ENCODE assay signal across 8 cellular contexts in the genomic region with DNA sequence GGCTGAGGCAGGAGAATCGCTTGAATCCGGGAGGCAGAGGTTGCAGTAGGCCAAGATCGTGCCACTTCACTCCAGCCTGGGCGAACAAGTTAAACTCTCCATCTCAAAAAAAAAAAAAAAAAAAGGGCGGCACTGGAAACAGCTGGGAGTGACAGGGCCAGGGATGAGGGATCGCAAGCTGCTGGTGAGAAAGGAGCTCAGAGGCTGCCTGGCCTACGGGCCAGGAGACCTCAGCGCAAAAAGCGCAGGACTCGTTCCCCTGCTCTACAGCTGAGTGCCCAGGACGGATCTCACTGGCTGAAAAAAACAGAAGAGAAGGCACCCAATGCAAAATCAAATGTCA. TPM values are rescaled to one million over a fixed set of nuclear protein-coding genes. Genes with fewer than 3 reads are reported as not detected.
DNase-seq lines count a peak whose midpoint lies in the region; TF ChIP-seq lines count a peak whose summit lies in the region.

No MANE protein-coding gene starts in this region.

- DNase-seq in stimulated activated CD4-positive, alpha-beta T cell treated with anti-CD3 and anti-CD28 coated beads, TNF-alpha, amount 100 ng/mL, for 48 hours (ENCODE audit: low read depth in 3 of 3): peak in 2 of 3 donors; percentile 6 to 18
- no peak for DNase-seq in stimulated activated CD4-positive, alpha-beta T cell treated with anti-CD3 and anti-CD28 coated beads, Interleukin-4, amount 100 ng/mL, for 1 hour
- peak; percentile 31 for DNase-seq in LoVo (ENCODE audit: low spot score)
- no peak for DNase-seq in ascending aorta (ENCODE audit: low spot score in 2 of 2)
- no peak for DNase-seq in stimulated activated naive CD4-positive, alpha-beta T cell treated with Interleukin-2 at 50 U/mL for 16 hours (lab: John Stamatoyannopoulos, UW)
- no peak for DNase-seq in NCI-H2107 treated with DMSO at 0.1 percent for 48 hours (lab: John Stamatoyannopoulos, UW; ENCODE audit: unreplicated experiment)

- H3K36me3 ChIP-seq in ascending aorta: peaks cover 0 to 4% of the 10 kb centered on the region in 2 donors
- H3K36me3 ChIP-seq in iPS-18a (ENCODE audit: control insufficient read depth, low read depth, low read length): peaks cover 16% of the 10 kb centered on the region
- peaks cover 0 to under 1% (median 0%) of the 10 kb centered on the region in 3 donors for H3K36me3 ChIP-seq in skeletal muscle tissue (ENCODE audit: control insufficient read depth in 3 of 3, insufficient read depth in 3 of 3, low read length in 3 of 3)

- peak overlapping the region; percentile 96 to 100 for H3K4me3 ChIP-seq in ascending aorta
- H3K4me3 ChIP-seq in iPS-18a (ENCODE audit: low read length): peak overlapping the region; percentile 94
- H3K4me3 ChIP-seq in skeletal muscle tissue (ENCODE audit: low read length in 3 of 3): peak overlapping the region; percentile 71 to 89 (median 87)

- intact Hi-C loops in ascending aorta (cut with DNase I): loop anchor here (2.0 to 10.0 kb wide), 5 partner anchors 78 to 1348 kb away; a partner anchor contains a TSS

- H3K9me3 ChIP-seq in ascending aorta: no peaks in the 10 kb centered on the region
- H3K9me3 ChIP-seq in iPS-18a (ENCODE audit: control insufficient read depth, low read depth, low read length): no peaks in the 10 kb centered on the region
- H3K9me3 ChIP-seq in skeletal muscle tissue (ENCODE audit: control insufficient read depth in 3 of 3, low read length in 3 of 3): no peaks in the 10 kb centered on the region

- TF ChIP-seq CTCF in ascending aorta (IDR thresholded peaks at IDR 0.05): no peak

- peak overlapping the region; percentile 74 to 81 for H3K27ac ChIP-seq in ascending aorta
- peak overlapping the region; percentile 71 for H3K27ac ChIP-seq in iPS-18a (ENCODE audit: low read length)
- H3K27ac ChIP-seq in skeletal muscle tissue (ENCODE audit: low read depth, low read length): peak overlapping the region; percentile 87

- peak overlapping the region; percentile 81 for H3K9ac ChIP-seq in iPS-18a (ENCODE audit: low read length)
- peak overlapping the region; percentile 85 to 93 (median 86) for H3K9ac ChIP-seq in skeletal muscle tissue (ENCODE audit: low read depth in 1 of 3, low read length in 3 of 3)

- H3K27me3 ChIP-seq in ascending aorta (no peaks in the 10 kb centered on the region), iPS-18a (ENCODE audit: control insufficient read depth, insufficient read depth, low read length) (no peaks in the 10 kb centered on the region), skeletal muscle tissue (ENCODE audit: control insufficient read depth in 3 of 3, insufficient read depth in 3 of 3, low read length in 3 of 3) (no peaks in the 10 kb centered on the region)

- H3K4me1 ChIP-seq in ascending aorta (peaks cover 0 to 19% of the 10 kb centered on the region in 2 donors), iPS-18a (ENCODE audit: control insufficient read depth, low read depth, low read length) (peaks cover 13% of the 10 kb centered on the region), skeletal muscle tissue (ENCODE audit: control insufficient read depth in 3 of 3, insufficient read depth in 3 of 3, low read length in 3 of 3) (peaks cover 20 to 39% (median 24%) of the 10 kb centered on the region in 3 donors)

RNA-seq across cellular contexts. Expression of a gene that starts 0.7 kb away (rescaled TPM):
- total RNA-seq in ascending aorta: 75.8 TPM
- 19.8 TPM for total RNA-seq in skeletal muscle tissue

Comparison
In these comparisons a context has a peak if more than half of its experiments do, and no peak if none do; other contexts are left out.
1. DNase-seq: peak in stimulated activated CD4-positive, alpha-beta T cell treated with anti-CD3 and anti-CD28 coated beads, TNF-alpha, amount 100 ng/mL, for 48 hours (2 of 3) and LoVo (single experiment); none in stimulated activated CD4-positive, alpha-beta T cell treated with anti-CD3 and anti-CD28 coated beads, Interleukin-4, amount 100 ng/mL, for 1 hour (single experiment), ascending aorta (0 of 2), stimulated activated naive CD4-positive, alpha-beta T cell treated with Interleukin-2 at 50 U/mL for 16 hours (single experiment) and NCI-H2107 treated with DMSO at 0.1 percent for 48 hours (single experiment).
2. Peak in every context shown above with its lines, with median percentiles within 50 percentile points of each other: H3K27ac ChIP-seq and H3K4me3 ChIP-seq.